ENCODE assay signal across 16 cellular contexts in genomic region chr12:120962487-120963054, GRCh38. TPM values are rescaled to one million over a fixed set of nuclear protein-coding genes. Genes with fewer than 3 reads are reported as not detected.
DNase-seq lines count a peak whose midpoint lies in the region; ATAC-seq, FAIRE-seq and TF ChIP-seq lines count a peak whose summit lies in the region.
"Had no signal": no experiment of that assay in that cellular context is flagged by ENCODE, and none has a peak within 500 bp of the region (broad histone marks: within the 10 kb centered on the region; RNA-seq: fewer than 3 reads in every experiment).

No MANE protein-coding gene starts in this region.

- H3K27ac ChIP-seq in keratinocyte (ENCODE audit: control insufficient read depth, insufficient read depth, low read length) (peak overlapping the region; percentile 84), suprapubic skin (peak overlapping the region; percentile 73), Karpas-422 (ENCODE audit: low read length) (no peak overlapping the region)

- 45% methylated on average over 3 of the region's 3 CpGs for WGBS in suprapubic skin

- DNase-seq in activated naive CD4-positive, alpha-beta T cell treated with anti-CD3 and anti-CD28 coated beads for 36 hours: peak; percentile 46
- DNase-seq in activated naive CD4-positive, alpha-beta T cell treated with anti-CD3 and anti-CD28 coated beads, Interleukin-2, amount 10 ng/mL, durations not matched to agents 7 days and 5 days: no peak
- DNase-seq in keratinocyte (ENCODE audit: low read depth, low spot score) (peak; percentile 55), suprapubic skin (ENCODE audit: low spot score in 2 of 2) (no peak), AML-193 (lab: John Stamatoyannopoulos, UW) (no peak), Karpas-422 (no peak)
- DNase-seq: KBM-7, NCI-H1436, NCI-H345, stomach had no signal

- ATAC-seq in SK-N-SH treated with all-trans-retinoic acid at 6 μM for 48 hours: peak; percentile 41
- no peak for ATAC-seq in GM18517 (IDR thresholded peaks at IDR 0.05; ENCODE audit: unreplicated experiment)
- ATAC-seq: sciatic nerve had no signal

- TF ChIP-seq CTCF in keratinocyte (optimal IDR thresholded peaks at IDR 0.05 in 1 of 3, IDR thresholded peaks at IDR 0.05 in 1 of 3, conservative IDR thresholded peaks at IDR 0.05 in 1 of 3; ENCODE audit: extremely low read depth in 1 of 3, insufficient read depth in 2 of 3, low read length in 3 of 3) (peak in 2 of 3 experiments; percentile 32 to 34), suprapubic skin (IDR thresholded peaks at IDR 0.05) (no peak)

- TF ChIP-seq EP300 in suprapubic skin (IDR thresholded peaks at IDR 0.05): no peak

- CTCF ChIA-PET in activated naive CD4-positive, alpha-beta T cell treated with anti-CD3 and anti-CD28 coated beads for 36 hours (lab: Charles Lee): interaction anchor here (0.5 to 1.5 kb wide), 4 partner anchors 10 to 126 kb away, joined by 3 to 7 read pairs (median 4); no protein-coding TSS in a partner anchor
- CTCF ChIA-PET in activated naive CD4-positive, alpha-beta T cell treated with anti-CD3 and anti-CD28 coated beads, Interleukin-2, amount 10 ng/mL, durations not matched to agents 7 days and 5 days (lab: Charles Lee): interaction anchor here (1.1 to 1.3 kb wide), 3 partner anchors 9 to 23 kb away, joined by 3 read pairs; no protein-coding TSS in a partner anchor

- peak; percentile 95 for FAIRE-seq in keratinocyte (lab: Jason Lieb, UNC)
- FAIRE-seq: D721Med had no signal

- H4K20me1 ChIP-seq in keratinocyte (ENCODE audit: control insufficient read depth, extremely low read depth, insufficient read depth, low read length) (no peaks in the 10 kb centered on the region), Karpas-422 (ENCODE audit: insufficient read depth, low read depth, low read length) (0 out of 2 replicates have a peak, but pooled peaks cover 3% of the 10 kb centered on the region)

- H3K4me1 ChIP-seq in keratinocyte (ENCODE audit: control insufficient read depth, extremely low read depth, insufficient read depth, low read length) (peaks cover 15% of the 10 kb centered on the region), suprapubic skin (peaks cover 23% of the 10 kb centered on the region), Karpas-422 (ENCODE audit: low read length) (no peaks in the 10 kb centered on the region)

- H3K36me3 ChIP-seq in keratinocyte (ENCODE audit: control insufficient read depth in 2 of 2, extremely low read depth in 1 of 2, insufficient read depth in 2 of 2, low read length in 2 of 2): no peaks in the 10 kb centered on the region
- H3K36me3 ChIP-seq in suprapubic skin: no peaks in the 10 kb centered on the region
- H3K36me3 ChIP-seq in Karpas-422 (ENCODE audit: insufficient read depth, low read length): no peaks in the 10 kb centered on the region

- H3K9me2 ChIP-seq in Karpas-422 (replicated peaks; ENCODE audit: insufficient read depth, low read length): no peaks in the 10 kb centered on the region

- no peaks in the 10 kb centered on the region for H3K36me3 Mint-ChIP-seq in activated naive CD4-positive, alpha-beta T cell treated with anti-CD3 and anti-CD28 coated beads for 36 hours (ENCODE audit: low read depth)
- no peaks in the 10 kb centered on the region for H3K36me3 Mint-ChIP-seq in activated naive CD4-positive, alpha-beta T cell treated with anti-CD3 and anti-CD28 coated beads, Interleukin-2, amount 10 ng/mL, durations not matched to agents 7 days and 5 days

- no peaks in the 10 kb centered on the region for H3K9me1 ChIP-seq in keratinocyte (ENCODE audit: control insufficient read depth, extremely low read depth, insufficient read depth, low read length)

- dilution Hi-C loops in keratinocyte (cut with MboI; ENCODE audit: extremely low pct_ligation_motif_present, low sequenced_read_pairs): no loop called here

- H3K9me3 ChIP-seq in keratinocyte (ENCODE audit: control insufficient read depth, low read depth, low read length) (no peaks in the 10 kb centered on the region), suprapubic skin (no peaks in the 10 kb centered on the region), Karpas-422 (ENCODE audit: low read length) (no peaks in the 10 kb centered on the region)
- H3K9me3 ChIP-seq: stomach had no signal

- no peak overlapping the region for H3K4me3 ChIP-seq in keratinocyte (ENCODE audit: control insufficient read depth in 2 of 3, extremely low read depth in 1 of 3, insufficient read depth in 2 of 3, low read depth in 1 of 3, low read length in 3 of 3)
- H3K4me3 ChIP-seq in suprapubic skin: no peak overlapping the region
- no peak overlapping the region for H3K4me3 ChIP-seq in Karpas-422 (ENCODE audit: low read length)
- H3K4me3 ChIP-seq: stomach had no signal

- H3K9ac ChIP-seq in keratinocyte (ENCODE audit: control insufficient read depth, extremely low read depth, insufficient read depth, low read length) (peak overlapping the region; percentile 48), Karpas-422 (ENCODE audit: low read length) (no peak overlapping the region)

- H3K27me3 ChIP-seq in keratinocyte (ENCODE audit: control insufficient read depth, extremely low read depth, insufficient read depth, low read length) (no peaks in the 10 kb centered on the region), suprapubic skin (no peaks in the 10 kb centered on the region), Karpas-422 (ENCODE audit: low read length) (no peaks in the 10 kb centered on the region; the same call in 1 of the 2 replicates)
- H3K27me3 ChIP-seq: stomach had no signal

- H3K79me2 ChIP-seq in keratinocyte (ENCODE audit: control insufficient read depth, insufficient read depth, low read length): no peaks in the 10 kb centered on the region
- no peaks in the 10 kb centered on the region for H3K79me2 ChIP-seq in Karpas-422 (ENCODE audit: low read length)

- TF ChIP-seq POLR2A in suprapubic skin (IDR thresholded peaks at IDR 0.05): no peak

- peak overlapping the region; percentile 62 for H2AFZ ChIP-seq in keratinocyte (ENCODE audit: control insufficient read depth, low read length)
- H2AFZ ChIP-seq in Karpas-422 (ENCODE audit: low read length): no peak overlapping the region

- H3K27me3 Mint-ChIP-seq in activated naive CD4-positive, alpha-beta T cell treated with anti-CD3 and anti-CD28 coated beads for 36 hours (ENCODE audit: low read depth): no peaks in the 10 kb centered on the region
- H3K27me3 Mint-ChIP-seq in activated naive CD4-positive, alpha-beta T cell treated with anti-CD3 and anti-CD28 coated beads, Interleukin-2, amount 10 ng/mL, durations not matched to agents 7 days and 5 days: peaks cover 10% of the 10 kb centered on the region
- H3K27me3 Mint-ChIP-seq: dendritic cell treated with granulocyte-macrophage colony-stimulating factor and Interleukin-4, amounts not matched to agents 40 ng/mL and 50 ng/mL, for 4 days had no signal

- peaks cover 42% of the 10 kb centered on the region for H3K4me1 Mint-ChIP-seq in activated naive CD4-positive, alpha-beta T cell treated with anti-CD3 and anti-CD28 coated beads for 36 hours (ENCODE audit: low read depth)
- peaks cover 29% of the 10 kb centered on the region for H3K4me1 Mint-ChIP-seq in activated naive CD4-positive, alpha-beta T cell treated with anti-CD3 and anti-CD28 coated beads, Interleukin-2, amount 10 ng/mL, durations not matched to agents 7 days and 5 days

- H3K4me2 ChIP-seq in keratinocyte (ENCODE audit: control insufficient read depth, extremely low read depth, insufficient read depth, low read depth, low read length): peak overlapping the region; percentile 45
- H3K4me2 ChIP-seq in Karpas-422 (ENCODE audit: low read depth, low read length, poor library complexity, severe bottlenecking): no peak overlapping the region

- H3K4me3 Mint-ChIP-seq in activated naive CD4-positive, alpha-beta T cell treated with anti-CD3 and anti-CD28 coated beads for 36 hours: no peak overlapping the region
- H3K4me3 Mint-ChIP-seq in activated naive CD4-positive, alpha-beta T cell treated with anti-CD3 and anti-CD28 coated beads, Interleukin-2, amount 10 ng/mL, durations not matched to agents 7 days and 5 days: no peak overlapping the region
- H3K4me3 Mint-ChIP-seq: dendritic cell treated with granulocyte-macrophage colony-stimulating factor and Interleukin-4, amounts not matched to agents 40 ng/mL and 50 ng/mL, for 4 days had no signal

- no peaks in the 10 kb centered on the region for H3K9me3 Mint-ChIP-seq in activated naive CD4-positive, alpha-beta T cell treated with anti-CD3 and anti-CD28 coated beads for 36 hours
- H3K9me3 Mint-ChIP-seq in activated naive CD4-positive, alpha-beta T cell treated with anti-CD3 and anti-CD28 coated beads, Interleukin-2, amount 10 ng/mL, durations not matched to agents 7 days and 5 days: no peaks in the 10 kb centered on the region
- H3K9me3 Mint-ChIP-seq: dendritic cell treated with granulocyte-macrophage colony-stimulating factor and Interleukin-4, amounts not matched to agents 40 ng/mL and 50 ng/mL, for 4 days had no signal

- intact Hi-C loops in activated naive CD4-positive, alpha-beta T cell treated with anti-CD3 and anti-CD28 coated beads for 36 hours (cut with micrococcal nuclease): loop anchor here (1.0 kb wide), 4 partner anchors 18 to 179 kb away; no protein-coding TSS in a partner anchor

- peak overlapping the region; percentile 72 for H3K27ac Mint-ChIP-seq in activated naive CD4-positive, alpha-beta T cell treated with anti-CD3 and anti-CD28 coated beads for 36 hours
- no peak overlapping the region for H3K27ac Mint-ChIP-seq in activated naive CD4-positive, alpha-beta T cell treated with anti-CD3 and anti-CD28 coated beads, Interleukin-2, amount 10 ng/mL, durations not matched to agents 7 days and 5 days
- H3K27ac Mint-ChIP-seq: dendritic cell treated with granulocyte-macrophage colony-stimulating factor and Interleukin-4, amounts not matched to agents 40 ng/mL and 50 ng/mL, for 4 days had no signal

RNA-seq across cellular contexts. Expression of gene HNF1A, which starts 15.8 kb away (rescaled TPM):
- total RNA-seq in activated naive CD4-positive, alpha-beta T cell treated with anti-CD3 and anti-CD28 coated beads for 36 hours: not detected
- polyA plus RNA-seq in keratinocyte: not detected in 3 replicates
- not detected for polyA plus RNA-seq in keratinocyte (2011; ENCODE audit: low read depth)
- polyA plus RNA-seq in keratinocyte (2011; cell fraction: cytosol; rRNA removed): not detected in 2 replicates
- polyA plus RNA-seq in keratinocyte (2011; cell fraction: nucleus; rRNA removed): not detected in 2 replicates
- not detected in 2 replicates for polyA plus RNA-seq in keratinocyte (2012; ENCODE audit: low replicate concordance)
- not detected in 3 replicates for polyA minus RNA-seq in keratinocyte
- polyA minus RNA-seq in keratinocyte (2011; cell fraction: cytosol; rRNA and poly(A)+ RNA removed): not detected
- polyA minus RNA-seq in keratinocyte (2011; cell fraction: nucleus; rRNA and poly(A)+ RNA removed): not detected in 2 replicates
- under 1 TPM in 1 of 4 donors, not detected in 3; 0.57 TPM for total RNA-seq in suprapubic skin
- not detected in 2 replicates for total RNA-seq in Karpas-422 (2014; rRNA removed; shearing (Covaris generic); ENCODE audit: low replicate concordance)
- total RNA-seq: sciatic nerve had no signal
- polyA plus RNA-seq: neural cell had no signal

RNA-seq across cellular contexts. Expression of gene C12orf43, which starts 53.7 kb away (rescaled TPM):
- total RNA-seq in activated naive CD4-positive, alpha-beta T cell treated with anti-CD3 and anti-CD28 coated beads for 36 hours: 10 to 100 TPM; 14.1 to 15.0 TPM
- 12.3 to 16.9 TPM (median 12.8 TPM) in 3 replicates for polyA plus RNA-seq in keratinocyte
- polyA plus RNA-seq in keratinocyte (2011; ENCODE audit: low read depth): 6.0 TPM
- polyA plus RNA-seq in keratinocyte (2011; cell fraction: cytosol; rRNA removed): 12.1 and 16.4 TPM in 2 replicates
- polyA plus RNA-seq in keratinocyte (2011; cell fraction: nucleus; rRNA removed): 15.4 and 15.7 TPM in 2 replicates
- 5.7 and 16.5 TPM in 2 replicates for polyA plus RNA-seq in keratinocyte (2012; ENCODE audit: low replicate concordance)
- 4.8 to 8.4 TPM (median 5.2 TPM) in 3 replicates for polyA minus RNA-seq in keratinocyte
- polyA minus RNA-seq in keratinocyte (2011; cell fraction: cytosol; rRNA and poly(A)+ RNA removed): 5.4 TPM
- polyA minus RNA-seq in keratinocyte (2011; cell fraction: nucleus; rRNA and poly(A)+ RNA removed): 3.8 and 5.7 TPM in 2 replicates
- total RNA-seq in suprapubic skin: 10 to 100 TPM in 1 of 4 donors, 1 to 10 TPM in 3; 5.4 to 14.8 (median 7.1) TPM
- 5.2 and 30.3 TPM in 2 replicates for total RNA-seq in Karpas-422 (2014; rRNA removed; shearing (Covaris generic); ENCODE audit: low replicate concordance)

RNA-seq across cellular contexts. Expression of gene SPPL3, which starts 58.4 kb away (rescaled TPM):
- 10 to 100 TPM; 19.8 to 22.2 TPM for total RNA-seq in activated naive CD4-positive, alpha-beta T cell treated with anti-CD3 and anti-CD28 coated beads for 36 hours
- 28.3 to 36.9 TPM (median 30.5 TPM) in 3 replicates for polyA plus RNA-seq in keratinocyte
- polyA plus RNA-seq in keratinocyte (2011; ENCODE audit: low read depth): 12.7 TPM
- 30.0 and 51.7 TPM in 2 replicates for polyA plus RNA-seq in keratinocyte (2011; cell fraction: cytosol; rRNA removed)
- polyA plus RNA-seq in keratinocyte (2011; cell fraction: nucleus; rRNA removed): 60.4 and 61.9 TPM in 2 replicates
- polyA plus RNA-seq in keratinocyte (2012; ENCODE audit: low replicate concordance): 25.5 and 34.8 TPM in 2 replicates
- 46.7 to 153 TPM (median 85.2 TPM) in 3 replicates for polyA minus RNA-seq in keratinocyte
- 23.8 TPM for polyA minus RNA-seq in keratinocyte (2011; cell fraction: cytosol; rRNA and poly(A)+ RNA removed)
- 38.6 and 61.0 TPM in 2 replicates for polyA minus RNA-seq in keratinocyte (2011; cell fraction: nucleus; rRNA and poly(A)+ RNA removed)
- total RNA-seq in suprapubic skin: 10 to 100 TPM; 64.7 to 91.8 (median 70.6) TPM
- total RNA-seq in Karpas-422 (2014; rRNA removed; shearing (Covaris generic); ENCODE audit: low replicate concordance): 5.4 and 11.9 TPM in 2 replicates

Comparison
In these comparisons a context has a peak if more than half of its experiments do, and no peak if none do; other contexts are left out.
1. DNase-seq: peak in activated naive CD4-positive, alpha-beta T cell treated with anti-CD3 and anti-CD28 coated beads for 36 hours (single experiment) and keratinocyte (single experiment); none in activated naive CD4-positive, alpha-beta T cell treated with anti-CD3 and anti-CD28 coated beads, Interleukin-2, amount 10 ng/mL, durations not matched to agents 7 days and 5 days (single experiment), suprapubic skin (0 of 2), AML-193 (0 of 2) and Karpas-422 (single experiment).
2. CTCF ChIP-seq: peak in keratinocyte (2 of 3); none in suprapubic skin (0 of 2).